In the genomic region with DNA sequence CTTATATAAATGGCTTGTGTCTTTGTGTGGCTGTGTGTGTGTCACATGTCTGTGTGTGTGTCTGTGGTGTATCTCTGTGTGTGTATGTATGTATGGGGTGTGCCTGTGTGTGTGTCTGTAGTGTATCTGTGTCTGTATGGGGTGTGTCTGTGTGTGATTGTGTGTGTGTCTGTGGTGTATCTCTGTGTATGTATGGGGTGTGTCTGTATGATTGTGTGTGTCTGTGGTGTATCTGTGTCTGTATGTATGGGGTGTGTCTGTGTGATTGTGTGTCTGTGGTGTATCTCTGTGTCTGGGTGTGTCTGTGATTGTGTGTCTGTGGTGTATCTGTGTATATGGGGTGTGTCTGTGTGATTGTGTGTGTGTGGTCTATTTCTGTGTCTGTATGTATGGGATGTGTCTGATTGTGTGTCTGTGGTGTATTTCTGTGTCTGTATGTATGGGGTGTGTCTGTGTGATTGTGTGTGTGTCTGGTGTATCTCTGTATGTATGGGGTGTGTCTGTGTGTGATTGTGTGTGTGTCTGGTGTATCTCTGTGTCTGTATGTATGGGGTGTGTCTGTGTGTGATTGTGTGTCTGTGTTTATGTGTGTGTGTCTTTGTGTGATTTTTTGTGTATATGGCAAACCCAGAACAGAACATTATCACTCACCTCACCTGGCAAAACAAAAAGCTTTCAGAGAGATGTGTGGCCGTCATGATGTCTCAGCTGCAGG, we compare ENCODE assay signal across 19 cellular contexts.
"Had no signal": no experiment of that assay in that cellular context is flagged by ENCODE, and none has a peak within 500 bp of the region (broad histone marks: within the 10 kb centered on the region; RNA-seq: fewer than 3 reads in every experiment).

No MANE protein-coding gene starts in this region.

- H3K27ac ChIP-seq: coronary artery, hepatocyte, left ventricle myocardium inferior, lower lobe of right lung, sigmoid colon, skin epidermis, stomach, thoracic aorta, transverse colon had no signal

- H3K4me2 ChIP-seq: hepatocyte had no signal

- H3K4me3 ChIP-seq: coronary artery, hepatocyte, left ventricle myocardium inferior, lower lobe of right lung, sigmoid colon, skin epidermis, stomach, thoracic aorta, transverse colon had no signal

- H3K4me1 ChIP-seq: left ventricle myocardium inferior, lower lobe of right lung, sigmoid colon, stomach, transverse colon had no signal

- DNase-seq: effector CD4-positive, alpha-beta T cell; endodermal cell; erythroblast; foreskin melanocyte; head of caudate nucleus; kidney; left cardiac atrium; left ventricle myocardium inferior; lower lobe of right lung; sigmoid colon; stimulated activated CD4-positive, alpha-beta T cell treated with anti-CD3 and anti-CD28 coated beads, Interleukin-12 subunit alpha, Interleukin-12 subunit beta, amount 100 ng/mL, for 4 hours; stimulated activated naive CD4-positive, alpha-beta T cell; stomach; substantia nigra; transverse colon had no signal

- ATAC-seq: left cardiac atrium, lower lobe of right lung had no signal

- H3K79me2 ChIP-seq: hepatocyte had no signal

- H3K9me3 ChIP-seq: left ventricle myocardium inferior, lower lobe of right lung, sigmoid colon, stomach, thoracic aorta, transverse colon had no signal

- H3K36me3 ChIP-seq: left ventricle myocardium inferior, lower lobe of right lung, sigmoid colon, stomach, thoracic aorta, transverse colon had no signal

- H2AFZ ChIP-seq: hepatocyte had no signal

- H3K27me3 ChIP-seq: hepatocyte had no signal
